15 cellular contexts compared by ENCODE assay signal in genomic region chr15:73688455-73688854, GRCh38. TPM values are rescaled to one million over a fixed set of nuclear protein-coding genes. Genes with fewer than 3 reads are reported as not detected.
DNase-seq lines count a peak whose midpoint lies in the region; ATAC-seq and TF ChIP-seq lines count a peak whose summit lies in the region.
"Had no signal": no experiment of that assay in that cellular context is flagged by ENCODE, and none has a peak within 500 bp of the region (broad histone marks: within the 10 kb centered on the region; RNA-seq: fewer than 3 reads in every experiment).

No MANE protein-coding gene starts in this region.

- peaks cover 57% of the 10 kb centered on the region for H3F3A ChIP-seq in GM23248 (ENCODE audit: insufficient read depth)

- peak overlapping the region; percentile 90 for H3K27ac ChIP-seq in GM23248
- H3K27ac ChIP-seq in fibroblast of lung (ENCODE audit: insufficient read depth, low read length): peak overlapping the region; percentile 82
- H3K27ac ChIP-seq in skeletal muscle tissue (ENCODE audit: low read depth, low read length): peak overlapping the region; percentile 13
- H3K27ac ChIP-seq: psoas muscle had no signal

- H3K27me3 ChIP-seq in GM23248 (replicated peaks; ENCODE audit: insufficient read depth) (no peaks in the 10 kb centered on the region), adipocyte (replicated peaks; ENCODE audit: control insufficient read depth, insufficient read depth, low read length) (no peaks in the 10 kb centered on the region), fibroblast of lung (ENCODE audit: control insufficient read depth, insufficient read depth, low read length) (no peaks in the 10 kb centered on the region), skeletal muscle tissue (ENCODE audit: control insufficient read depth in 3 of 3, insufficient read depth in 3 of 3, low read length in 3 of 3) (no peaks in the 10 kb centered on the region)

- H3K9me2 ChIP-seq in GM23248 (ENCODE audit: insufficient read depth): no peaks in the 10 kb centered on the region

- H4K20me1 ChIP-seq in GM23248 (ENCODE audit: insufficient read depth): no peaks in the 10 kb centered on the region
- H4K20me1 ChIP-seq in fibroblast of lung (ENCODE audit: control insufficient read depth, extremely low read depth, insufficient read depth, low read length): no peaks in the 10 kb centered on the region

- H3K4me3 ChIP-seq in GM23248 (no peak overlapping the region), adipocyte (ENCODE audit: low read length) (peak overlapping the region; percentile 88), fibroblast of lung (replicated peaks in 1 of 4; ENCODE audit: control extremely low read depth in 1 of 4, insufficient read depth in 1 of 4, low read depth in 3 of 4, low read length in 4 of 4) (no peak overlapping the region), skeletal muscle tissue (ENCODE audit: low read length in 3 of 3) (no peak overlapping the region)
- H3K4me3 ChIP-seq: esophagus muscularis mucosa, psoas muscle had no signal

- peaks cover 86% of the 10 kb centered on the region for H3K79me2 ChIP-seq in GM23248 (ENCODE audit: insufficient read depth)
- H3K79me2 ChIP-seq in fibroblast of lung (ENCODE audit: control insufficient read depth, insufficient read depth, low read length): peaks cover 83% of the 10 kb centered on the region

- H3K4me2 ChIP-seq in GM23248 (ENCODE audit: unreplicated experiment) (peak overlapping the region; percentile 66), fibroblast of lung (ENCODE audit: extremely low read depth, insufficient read depth, low read length) (no peak overlapping the region)

- DNase-seq in GM23248: peak; percentile 61
- DNase-seq in adipocyte (ENCODE audit: low read depth): no peak
- peak in 1 of 2 donors; percentile 47 for DNase-seq in fibroblast of lung (ENCODE audit: low read depth in 2 of 2)
- DNase-seq in stimulated activated CD4-positive, alpha-beta T cell treated with anti-CD3 and anti-CD28 coated beads, Interleukin-1b, Interleukin-23, amount 100 ng/mL, for 48 hours: no peak
- no peak for DNase-seq in NCI-H1694 treated with DMSO at 0.1 percent for 48 hours (lab: John Stamatoyannopoulos, UW)
- DNase-seq: activated CD8-positive, alpha-beta T cell treated with anti-CD3 and anti-CD28 coated beads for 36 hours; activated naive CD4-positive, alpha-beta T cell treated with Interleukin-2 at 50 U/mL for 16 hours; CD4-positive, alpha-beta memory T cell; central memory CD4-positive, alpha-beta T cell; MM.1S had no signal

- H3K36me3 ChIP-seq in GM23248 (ENCODE audit: low read depth) (no peaks in the 10 kb centered on the region), adipocyte (ENCODE audit: control insufficient read depth, insufficient read depth, low read length, severe bottlenecking) (no peaks in the 10 kb centered on the region), fibroblast of lung (ENCODE audit: control insufficient read depth, insufficient read depth, low read length) (no peaks in the 10 kb centered on the region), skeletal muscle tissue (ENCODE audit: control insufficient read depth in 3 of 3, insufficient read depth in 3 of 3, low read length in 3 of 3) (no peaks in the 10 kb centered on the region)
- H3K36me3 ChIP-seq: esophagus muscularis mucosa had no signal

- H3K4me1 ChIP-seq in GM23248 (ENCODE audit: insufficient read depth): peaks cover 68% of the 10 kb centered on the region
- H3K4me1 ChIP-seq in adipocyte (ENCODE audit: control insufficient read depth, insufficient read depth, low read length): peaks cover 75% of the 10 kb centered on the region
- peaks cover 48% of the 10 kb centered on the region for H3K4me1 ChIP-seq in fibroblast of lung (ENCODE audit: control insufficient read depth, extremely low read depth, insufficient read depth, low read length)
- peaks cover 39 to 56% (median 46%) of the 10 kb centered on the region in 3 donors for H3K4me1 ChIP-seq in skeletal muscle tissue (ENCODE audit: control insufficient read depth in 3 of 3, insufficient read depth in 3 of 3, low read length in 3 of 3)

- TF ChIP-seq CTCF in fibroblast of lung (conservative IDR thresholded peaks at IDR 0.05 in 1 of 2, IDR thresholded peaks at IDR 0.05 in 1 of 2; ENCODE audit: low read depth in 1 of 2, low read length in 2 of 2): no peak

- peak overlapping the region; percentile 66 for H3K9ac ChIP-seq in GM23248
- peak overlapping the region; percentile 60 for H3K9ac ChIP-seq in adipocyte (ENCODE audit: low read length)
- no peak overlapping the region for H3K9ac ChIP-seq in fibroblast of lung (ENCODE audit: insufficient read depth, low read length)
- H3K9ac ChIP-seq in skeletal muscle tissue (ENCODE audit: low read depth in 1 of 3, low read length in 3 of 3): no peak overlapping the region

- ATAC-seq in HG02798 (IDR thresholded peaks at IDR 0.05; ENCODE audit: poor library complexity, unreplicated experiment) (no peak), GM21723 (IDR thresholded peaks at IDR 0.05; ENCODE audit: unreplicated experiment) (no peak)
- ATAC-seq: activated CD8-positive, alpha-beta T cell treated with anti-CD3 and anti-CD28 coated beads for 36 hours; psoas muscle had no signal

- in situ Hi-C loops in GM23248 (cut with MboI): no loop called here

- WGBS in GM23248 (ENCODE audit: low coverage in 1 of 2, low lambda C conversion rate in 2 of 2, missing lambda C conversion rate in 2 of 2), 2 experiments: 70 to 76% methylated on average over 6 of the region's 6 CpGs

- H2AFZ ChIP-seq in GM23248 (no peak overlapping the region), fibroblast of lung (ENCODE audit: low read length) (no peak overlapping the region)

- H3K9me3 ChIP-seq in GM23248 (ENCODE audit: low read depth) (no peaks in the 10 kb centered on the region), adipocyte (ENCODE audit: control insufficient read depth, low read length) (no peaks in the 10 kb centered on the region), fibroblast of lung (ENCODE audit: control insufficient read depth, insufficient read depth, low read depth, low read length) (no peaks in the 10 kb centered on the region), skeletal muscle tissue (ENCODE audit: control insufficient read depth in 3 of 3, low read length in 3 of 3) (no peaks in the 10 kb centered on the region)
- H3K9me3 ChIP-seq: esophagus muscularis mucosa, psoas muscle had no signal

RNA-seq across cellular contexts. Expression of gene CD276, which starts 4.3 kb away (rescaled TPM):
- total RNA-seq in GM23248 (2014; rRNA removed; shearing (Covaris generic)): 94.6 and 102 TPM in 2 replicates
- polyA plus RNA-seq in GM23248 (2016; fragmentation: Nextera tagmentation; extraction: Ambion mirVana) (104 TPM in 2 replicates), fibroblast of lung (103 and 108 TPM in 2 replicates)
- total RNA-seq in fibroblast of lung (65.7 and 88.5 TPM in 2 replicates), skeletal muscle tissue (40.7 TPM)
- 138 and 164 TPM in 2 replicates for polyA plus RNA-seq in fibroblast of lung (2012)
- polyA minus RNA-seq in fibroblast of lung (ENCODE audit: low replicate concordance): 305 and 348 TPM in 2 replicates
- polyA plus RNA-seq: CD4-positive, alpha-beta memory T cell had no signal

RNA-seq across cellular contexts. Expression of gene NPTN, which starts 55.3 kb away (rescaled TPM):
- total RNA-seq in GM23248 (2014; rRNA removed; shearing (Covaris generic)): 183 and 272 TPM in 2 replicates
- polyA plus RNA-seq in GM23248 (2016; fragmentation: Nextera tagmentation; extraction: Ambion mirVana): 128 and 136 TPM in 2 replicates
- total RNA-seq in fibroblast of lung: 121 and 152 TPM in 2 replicates
- 226 and 372 TPM in 2 replicates for polyA plus RNA-seq in fibroblast of lung
- 152 and 229 TPM in 2 replicates for polyA plus RNA-seq in fibroblast of lung (2012)
- 120 and 150 TPM in 2 replicates for polyA minus RNA-seq in fibroblast of lung (ENCODE audit: low replicate concordance)
- 43.3 TPM for total RNA-seq in skeletal muscle tissue

Comparison
In these comparisons a context has a peak if more than half of its experiments do, and no peak if none do; other contexts are left out.
1. H3K27ac ChIP-seq: peak in every context shown above with its lines; median percentile 90 in GM23248; 82 in fibroblast of lung; 13 in skeletal muscle tissue.
2. H3K9ac ChIP-seq: peak in GM23248 (single experiment) and adipocyte (single experiment); none in fibroblast of lung (single experiment) and skeletal muscle tissue (0 of 3).